Comparison of ENCODE assay signal across 11 cellular contexts in genomic region chr3:14602804-14603644, GRCh38. TPM values are rescaled to one million over a fixed set of nuclear protein-coding genes. Genes with fewer than 3 reads are reported as not detected.
DNase-seq lines count a peak whose midpoint lies in the region; ATAC-seq and TF ChIP-seq lines count a peak whose summit lies in the region.
"Had no signal": no experiment of that assay in that cellular context is flagged by ENCODE, and none has a peak within 500 bp of the region (broad histone marks: within the 10 kb centered on the region; RNA-seq: fewer than 3 reads in every experiment).

No MANE protein-coding gene starts in this region.

- TF ChIP-seq CTCF in WTC11 (IDR thresholded peaks at IDR 0.05) (no peak), smooth muscle cell (IDR thresholded peaks at IDR 0.05; ENCODE audit: borderline replicate concordance, insufficient read depth, poor library complexity, severe bottlenecking) (no peak)

- no peak overlapping the region for H2AFZ ChIP-seq in smooth muscle cell (ENCODE audit: low read depth)

- no peaks in the 10 kb centered on the region for H4K20me1 ChIP-seq in smooth muscle cell (ENCODE audit: low read depth)

- CTCF ChIA-PET in WTC11 (lab: Charles Lee): interaction anchor here (0.6 to 2.5 kb wide), 5 partner anchors 39 to 178 kb away, joined by 3 to 8 read pairs (median 5); partner anchors contain the start of gene CCDC174

- peaks cover 32% of the 10 kb centered on the region for H3K27me3 Mint-ChIP-seq in WTC11 (ENCODE audit: low read depth)

- no peak overlapping the region for H3K9ac ChIP-seq in smooth muscle cell (ENCODE audit: low read depth)
- H3K9ac ChIP-seq: KMS-11 had no signal

- H3K4me2 ChIP-seq in smooth muscle cell: peak overlapping the region; percentile 84
- H3K4me2 ChIP-seq: KMS-11 had no signal

- H3K4me1 ChIP-seq in smooth muscle cell (ENCODE audit: low read depth): no peaks in the 10 kb centered on the region

- H3K36me3 ChIP-seq in smooth muscle cell (ENCODE audit: low read depth): no peaks in the 10 kb centered on the region

- peak; percentile 60 for ATAC-seq in WTC11

- peaks cover 51% of the 10 kb centered on the region for H3K27me3 ChIP-seq in smooth muscle cell (ENCODE audit: low read depth)

- peak overlapping the region; percentile 61 for H3K4me3 Mint-ChIP-seq in WTC11
- H3K4me3 Mint-ChIP-seq: memory B cell had no signal

- H3K4me1 Mint-ChIP-seq in WTC11: peaks cover 14% of the 10 kb centered on the region
- H3K4me1 Mint-ChIP-seq: memory B cell had no signal

- no peaks in the 10 kb centered on the region for H3K9me3 ChIP-seq in smooth muscle cell (replicated peaks; ENCODE audit: low read depth)

- peak in 2 of 3 experiments; percentile 40 to 63 for DNase-seq in NCI-H1417 (lab: John Stamatoyannopoulos, UW)
- DNase-seq in NCI-H1417 treated with DMSO at 0.1 percent for 48 hours (lab: John Stamatoyannopoulos, UW): no peak
- peak; percentile 41 for DNase-seq in WTC11 (ENCODE audit: low spot score)
- DNase-seq in iPS-NIHi7 (ENCODE audit: extremely low spot score): peak; percentile 70
- DNase-seq in smooth muscle cell (lab: John Stamatoyannopoulos, UW; ENCODE audit: unreplicated experiment): no peak
- DNase-seq in stimulated activated naive CD4-positive, alpha-beta T cell (lab: John Stamatoyannopoulos, UW): no peak
- DNase-seq in CD1c-positive myeloid dendritic cell (ENCODE audit: extremely low spot score): no peak
- DNase-seq in HPDE6-E6E7 (ENCODE audit: extremely low spot score): no peak
- DNase-seq: stimulated activated CD4-positive, alpha-beta T cell treated with anti-CD3 and anti-CD28 coated beads, Interleukin-4, amount 100 ng/mL, for 1 hour had no signal

- no peaks in the 10 kb centered on the region; the same call in 1 of the 2 replicates for H3K36me3 Mint-ChIP-seq in WTC11

- no peak overlapping the region for H3K27ac ChIP-seq in smooth muscle cell (ENCODE audit: low read depth)
- H3K27ac ChIP-seq: KMS-11 had no signal

- H3K27ac Mint-ChIP-seq in WTC11: no peak overlapping the region
- H3K27ac Mint-ChIP-seq: memory B cell had no signal

- POLR2A ChIA-PET in WTC11 (lab: Charles Lee): no interaction called here

- H3K79me2 ChIP-seq in smooth muscle cell (ENCODE audit: low read depth): no peaks in the 10 kb centered on the region

- peak overlapping the region; percentile 41 for H3K4me3 ChIP-seq in smooth muscle cell

- H3K9me3 Mint-ChIP-seq in WTC11: peaks cover 9% of the 10 kb centered on the region

- WGBS in smooth muscle cell (ENCODE audit: low lambda C conversion rate): 28% methylated on average over 10 of the region's 85 CpGs

- no peaks in the 10 kb centered on the region for H3F3A ChIP-seq in smooth muscle cell (ENCODE audit: low read depth)

TF ChIP-seq in WTC11, 78 proteins besides CTCF, POLR2A, EP300 and RAD21:
- TF ChIP-seq FOXP1 (CRISPR knock-in tag; IDR thresholded peaks at IDR 0.05; ENCODE audit: borderline replicate concordance) (0 out of 2 replicates have a peak, but pooled peaks have one; percentile 1), TP53 (CRISPR knock-in tag; IDR thresholded peaks at IDR 0.05) (0 out of 2 replicates have a peak, but pooled peaks have one; percentile 7), CBFB (CRISPR knock-in tag; IDR thresholded peaks at IDR 0.05; ENCODE audit: low read depth) (no peak), KAT7 (CRISPR knock-in tag; IDR thresholded peaks at IDR 0.05; ENCODE audit: borderline replicate concordance) (peak; percentile 43; the same call in 1 of the 2 replicates), CREB1 (CRISPR knock-in tag; IDR thresholded peaks at IDR 0.05) (no peak), FOXJ3 (CRISPR knock-in tag; IDR thresholded peaks at IDR 0.05; ENCODE audit: borderline replicate concordance) (no peak)
- TF ChIP-seq, protein P1, sequence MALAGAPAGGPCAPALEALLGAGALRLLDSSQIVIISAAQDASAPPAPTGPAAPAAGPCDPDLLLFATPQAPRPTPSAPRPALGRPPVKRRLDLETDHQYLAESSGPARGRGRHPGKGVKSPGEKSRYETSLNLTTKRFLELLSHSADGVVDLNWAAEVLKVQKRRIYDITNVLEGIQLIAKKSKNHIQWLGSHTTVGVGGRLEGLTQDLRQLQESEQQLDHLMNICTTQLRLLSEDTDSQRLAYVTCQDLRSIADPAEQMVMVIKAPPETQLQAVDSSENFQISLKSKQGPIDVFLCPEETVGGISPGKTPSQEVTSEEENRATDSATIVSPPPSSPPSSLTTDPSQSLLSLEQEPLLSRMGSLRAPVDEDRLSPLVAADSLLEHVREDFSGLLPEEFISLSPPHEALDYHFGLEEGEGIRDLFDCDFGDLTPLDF (CRISPR knock-in tag; IDR thresholded peaks at IDR 0.05): no peak

RNA-seq across cellular contexts. Expression of gene CCDC174, which starts 48.5 kb away (rescaled TPM):
- 11.3 to 16.0 TPM (median 13.8 TPM) in 3 replicates for total RNA-seq in WTC11 (2021)
- 9.7 and 12.0 TPM in 2 replicates for total RNA-seq in smooth muscle cell
- polyA plus RNA-seq in smooth muscle cell: 20.5 and 25.2 TPM in 2 replicates

Comparison
In these comparisons a context has a peak if more than half of its experiments do, and no peak if none do; other contexts are left out.
1. DNase-seq: peak in NCI-H1417 (2 of 3), WTC11 (single experiment) and iPS-NIHi7 (single experiment); none in NCI-H1417 treated with DMSO at 0.1 percent for 48 hours (single experiment), smooth muscle cell (single experiment), stimulated activated naive CD4-positive, alpha-beta T cell (0 of 6), CD1c-positive myeloid dendritic cell (single experiment) and HPDE6-E6E7 (single experiment).